9 cellular contexts compared by ENCODE assay signal in the genomic region with DNA sequence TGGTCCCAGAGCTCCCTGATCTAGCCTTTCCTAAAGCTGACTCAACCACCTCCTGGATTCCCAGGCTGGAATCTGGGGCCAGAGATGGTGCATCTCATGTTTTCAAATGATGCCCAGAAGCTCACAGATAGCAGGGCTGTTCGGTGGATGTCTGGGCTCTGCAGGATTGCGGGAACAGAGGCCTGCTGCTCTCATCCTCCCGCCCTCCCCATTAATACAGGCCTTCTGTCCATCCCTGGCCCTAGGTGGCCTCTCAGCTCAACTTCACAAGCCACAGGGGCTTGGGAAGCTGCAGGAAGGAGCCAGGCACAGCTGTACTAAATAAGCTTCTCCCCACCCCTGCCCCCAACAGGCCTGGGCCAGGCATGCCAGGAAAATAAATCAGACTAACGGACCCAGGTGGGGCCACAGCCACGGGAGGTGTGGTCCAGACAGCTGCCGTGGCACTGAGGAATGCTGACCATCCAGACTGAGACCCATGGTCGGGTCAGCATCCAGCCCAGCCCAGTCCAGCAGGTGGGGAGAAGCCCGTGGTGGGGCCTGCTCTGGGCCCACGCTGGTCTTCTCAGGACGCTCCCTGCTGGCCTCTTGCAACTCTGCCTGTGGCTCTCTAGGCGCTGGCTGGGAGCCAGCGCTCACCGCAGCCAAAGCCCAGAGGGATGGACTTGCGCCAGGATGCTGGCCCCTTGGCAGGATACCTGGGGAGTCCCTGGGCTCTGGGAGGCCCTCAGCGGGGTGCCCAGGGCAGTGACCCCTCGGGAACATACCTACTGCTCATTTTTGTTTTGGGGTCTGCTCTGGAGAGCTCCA. TPM values are rescaled to one million over a fixed set of nuclear protein-coding genes. Genes with fewer than 3 reads are reported as not detected.
A peak's percentile ranks its signal among the peaks of the same experiment; 100 is the strongest.
DNase-seq lines count a peak whose midpoint lies in the region; ATAC-seq lines count a peak whose summit lies in the region.
"Had no signal": no experiment of that assay in that cellular context is flagged by ENCODE, and none has a peak within 500 bp of the region (broad histone marks: within the 10 kb centered on the region; RNA-seq: fewer than 3 reads in every experiment).

No MANE protein-coding gene starts in this region.

- no peak overlapping the region for H3K9ac ChIP-seq in neuronal stem cell (ENCODE audit: low read depth, low read length, poor library complexity)

- H3K4me1 ChIP-seq in neuronal stem cell (ENCODE audit: control insufficient read depth in 2 of 2, insufficient read depth in 1 of 2, low read depth in 1 of 2, low read length in 2 of 2): peaks cover 5 to 16% of the 10 kb centered on the region in 2 donors

- H2BK12ac ChIP-seq in neuronal stem cell (ENCODE audit: low read length): peak overlapping the region; percentile 65

- no peak overlapping the region for H3K4me3 Mint-ChIP-seq in activated T-cell treated with anti-CD3 and anti-CD28 coated beads, Interleukin-2, amount 50 U/mL, for 24 hours
- H3K4me3 Mint-ChIP-seq in activated T-helper 17 cell treated with anti-CD3 and anti-CD28 coated beads, Interleukin-2, amount 50 U/mL, for 72 hours: no peak overlapping the region

- no peak overlapping the region for H3K4me3 ChIP-seq in neuronal stem cell (ENCODE audit: low read length in 2 of 2)
- H3K4me3 ChIP-seq: SK-N-MC had no signal

- H3K27me3 Mint-ChIP-seq in activated T-cell treated with anti-CD3 and anti-CD28 coated beads, Interleukin-2, amount 50 U/mL, for 24 hours: peaks cover 7% of the 10 kb centered on the region
- peaks cover 9% of the 10 kb centered on the region for H3K27me3 Mint-ChIP-seq in activated T-helper 17 cell treated with anti-CD3 and anti-CD28 coated beads, Interleukin-2, amount 50 U/mL, for 72 hours

- H3K18ac ChIP-seq in neuronal stem cell (ENCODE audit: low read length): peak overlapping the region; percentile 72

- H3K4me1 Mint-ChIP-seq in activated T-cell treated with anti-CD3 and anti-CD28 coated beads, Interleukin-2, amount 50 U/mL, for 24 hours (ENCODE audit: low read depth): no peaks in the 10 kb centered on the region
- H3K4me1 Mint-ChIP-seq in activated T-helper 17 cell treated with anti-CD3 and anti-CD28 coated beads, Interleukin-2, amount 50 U/mL, for 72 hours: no peaks in the 10 kb centered on the region

- H3K9me3 Mint-ChIP-seq in activated T-cell treated with anti-CD3 and anti-CD28 coated beads, Interleukin-2, amount 50 U/mL, for 24 hours: no peaks in the 10 kb centered on the region
- H3K9me3 Mint-ChIP-seq in activated T-helper 17 cell treated with anti-CD3 and anti-CD28 coated beads, Interleukin-2, amount 50 U/mL, for 72 hours: no peaks in the 10 kb centered on the region

- peak overlapping the region; percentile 30 for H2AK5ac ChIP-seq in neuronal stem cell (ENCODE audit: low read depth, low read length)

- peak; percentile 62 for DNase-seq in ELF-1 (ENCODE audit: low read depth, low spot score)
- peak; percentile 55 for DNase-seq in NCI-H2227 treated with DMSO at 0.1 percent for 48 hours (lab: John Stamatoyannopoulos, UW)
- peak; percentile 40 for DNase-seq in cerebellum (ENCODE audit: low spot score)
- no peak for DNase-seq in neuronal stem cell (ENCODE audit: low spot score)
- no peak for DNase-seq in activated T-cell treated with anti-CD3 and anti-CD28 coated beads, Interleukin-2, amount 50 U/mL, for 24 hours
- no peak for DNase-seq in pons (ENCODE audit: low spot score)

- H2BK15ac ChIP-seq in neuronal stem cell (ENCODE audit: low read length): peak overlapping the region; percentile 50

- ATAC-seq in activated T-helper 17 cell treated with anti-CD3 and anti-CD28 coated beads, Interleukin-2, amount 50 U/mL, for 72 hours (replicated peaks): no peak
- ATAC-seq in GM18858 (IDR thresholded peaks at IDR 0.05; ENCODE audit: unreplicated experiment): no peak

- H3K79me1 ChIP-seq in neuronal stem cell (ENCODE audit: low read depth, low read length): no peaks in the 10 kb centered on the region

- no peaks in the 10 kb centered on the region for H3K36me3 Mint-ChIP-seq in activated T-cell treated with anti-CD3 and anti-CD28 coated beads, Interleukin-2, amount 50 U/mL, for 24 hours (ENCODE audit: low read depth)
- H3K36me3 Mint-ChIP-seq in activated T-helper 17 cell treated with anti-CD3 and anti-CD28 coated beads, Interleukin-2, amount 50 U/mL, for 72 hours (ENCODE audit: low read depth): no peaks in the 10 kb centered on the region

- no peak overlapping the region for H2BK120ac ChIP-seq in neuronal stem cell (ENCODE audit: low read depth, low read length)

- H3K36me3 ChIP-seq in neuronal stem cell (replicated peaks in 1 of 2; ENCODE audit: control insufficient read depth in 2 of 2, insufficient read depth in 2 of 2, low read length in 2 of 2): no peaks in the 10 kb centered on the region

- H4K8ac ChIP-seq in neuronal stem cell (ENCODE audit: low read depth, low read length): no peak overlapping the region

- peak overlapping the region; percentile 58 for H2AFZ ChIP-seq in neuronal stem cell (ENCODE audit: low read length)

- H2BK5ac ChIP-seq in neuronal stem cell (ENCODE audit: low read length): peak overlapping the region; percentile 43

- H3K23ac ChIP-seq in neuronal stem cell (ENCODE audit: low read depth, low read length, poor library complexity): no peak overlapping the region

- H4K91ac ChIP-seq in neuronal stem cell (ENCODE audit: low read depth, low read length, poor library complexity): no peak overlapping the region

- no peak overlapping the region for H3K4ac ChIP-seq in neuronal stem cell (ENCODE audit: low read length)

- no peak overlapping the region for H3K14ac ChIP-seq in neuronal stem cell (ENCODE audit: low read length)

- no peaks in the 10 kb centered on the region for H3K9me3 ChIP-seq in neuronal stem cell (replicated peaks in 1 of 2; ENCODE audit: control insufficient read depth in 2 of 2, insufficient read depth in 1 of 2, low read depth in 1 of 2, low read length in 2 of 2)

- no peak overlapping the region for H3K27ac Mint-ChIP-seq in activated T-cell treated with anti-CD3 and anti-CD28 coated beads, Interleukin-2, amount 50 U/mL, for 24 hours
- no peak overlapping the region for H3K27ac Mint-ChIP-seq in activated T-helper 17 cell treated with anti-CD3 and anti-CD28 coated beads, Interleukin-2, amount 50 U/mL, for 72 hours

- no peak overlapping the region for H3K27ac ChIP-seq in neuronal stem cell (replicated peaks; ENCODE audit: low read length)
- H3K27ac ChIP-seq: SK-N-MC had no signal

- WGBS in neuronal stem cell (ENCODE audit: extremely low coverage in 2 of 2, insufficient read length in 2 of 2, insufficient replicate concordance in 1 of 2), 2 donors: no CpG with 5 or more reads among the region's 16 CpGs

- H3K27me3 ChIP-seq in neuronal stem cell (ENCODE audit: control insufficient read depth in 3 of 3, insufficient read depth in 3 of 3, low read depth in 1 of 3, low read length in 3 of 3): peaks cover 0 to 36% (median 4%) of the 10 kb centered on the region in 3 experiments

- no peak overlapping the region for H3K4me2 ChIP-seq in neuronal stem cell (ENCODE audit: insufficient read depth, low read length, poor library complexity, severe bottlenecking)

RNA-seq across cellular contexts. Expression of gene YTHDF1, which starts 8.5 kb away (rescaled TPM):
- total RNA-seq in cerebellum: 18.8 TPM
- polyA plus RNA-seq in neuronal stem cell (2013, experiment 1 of 2): 33.5 TPM
- polyA plus RNA-seq in neuronal stem cell (2013, experiment 2 of 2): 33.7 TPM
- total RNA-seq in activated T-helper 17 cell treated with anti-CD3 and anti-CD28 coated beads, Interleukin-2, amount 50 U/mL, for 72 hours: 10 to 100 TPM; 23.7 to 40.3 TPM

RNA-seq across cellular contexts. Expression of gene BIRC7, which starts 11.2 kb away (rescaled TPM):
- total RNA-seq in cerebellum: not detected
- 0.03 TPM for polyA plus RNA-seq in neuronal stem cell (2013, experiment 1 of 2)
- 0.06 TPM for polyA plus RNA-seq in neuronal stem cell (2013, experiment 2 of 2)
- total RNA-seq in activated T-helper 17 cell treated with anti-CD3 and anti-CD28 coated beads, Interleukin-2, amount 50 U/mL, for 72 hours: under 1 TPM in 1 of 2 donors, not detected in 1; 0.61 TPM

RNA-seq across cellular contexts. Expression of gene NKAIN4, which starts 29.8 kb away (rescaled TPM):
- total RNA-seq in cerebellum: 35.0 TPM
- 39.2 TPM for polyA plus RNA-seq in neuronal stem cell (2013, experiment 1 of 2)
- polyA plus RNA-seq in neuronal stem cell (2013, experiment 2 of 2): 40.2 TPM
- total RNA-seq in activated T-helper 17 cell treated with anti-CD3 and anti-CD28 coated beads, Interleukin-2, amount 50 U/mL, for 72 hours: not detected

RNA-seq across cellular contexts. Expression of gene ARFGAP1, which starts 48.1 kb away (rescaled TPM):
- total RNA-seq in cerebellum: 32.5 TPM
- 60.7 TPM for polyA plus RNA-seq in neuronal stem cell (2013, experiment 1 of 2)
- 56.3 TPM for polyA plus RNA-seq in neuronal stem cell (2013, experiment 2 of 2)
- total RNA-seq in activated T-helper 17 cell treated with anti-CD3 and anti-CD28 coated beads, Interleukin-2, amount 50 U/mL, for 72 hours: 10 to 100 TPM; 63.1 to 70.5 TPM

Comparison
In these comparisons a context has a peak if more than half of its experiments do, and no peak if none do; other contexts are left out.
1. DNase-seq: peak in ELF-1 (single experiment), NCI-H2227 treated with DMSO at 0.1 percent for 48 hours (single experiment) and cerebellum (single experiment); none in neuronal stem cell (single experiment), activated T-cell treated with anti-CD3 and anti-CD28 coated beads, Interleukin-2, amount 50 U/mL, for 24 hours (single experiment) and pons (single experiment).
2. RNA of gene NKAIN4, which starts 29.8 kb away (total RNA-seq): 35.0 TPM in cerebellum (single experiment); not detected in activated T-helper 17 cell treated with anti-CD3 and anti-CD28 coated beads, Interleukin-2, amount 50 U/mL, for 72 hours; every median in the first group is over 10 times any median in the second.